8 cellular contexts compared by ENCODE assay signal in the genomic region with DNA sequence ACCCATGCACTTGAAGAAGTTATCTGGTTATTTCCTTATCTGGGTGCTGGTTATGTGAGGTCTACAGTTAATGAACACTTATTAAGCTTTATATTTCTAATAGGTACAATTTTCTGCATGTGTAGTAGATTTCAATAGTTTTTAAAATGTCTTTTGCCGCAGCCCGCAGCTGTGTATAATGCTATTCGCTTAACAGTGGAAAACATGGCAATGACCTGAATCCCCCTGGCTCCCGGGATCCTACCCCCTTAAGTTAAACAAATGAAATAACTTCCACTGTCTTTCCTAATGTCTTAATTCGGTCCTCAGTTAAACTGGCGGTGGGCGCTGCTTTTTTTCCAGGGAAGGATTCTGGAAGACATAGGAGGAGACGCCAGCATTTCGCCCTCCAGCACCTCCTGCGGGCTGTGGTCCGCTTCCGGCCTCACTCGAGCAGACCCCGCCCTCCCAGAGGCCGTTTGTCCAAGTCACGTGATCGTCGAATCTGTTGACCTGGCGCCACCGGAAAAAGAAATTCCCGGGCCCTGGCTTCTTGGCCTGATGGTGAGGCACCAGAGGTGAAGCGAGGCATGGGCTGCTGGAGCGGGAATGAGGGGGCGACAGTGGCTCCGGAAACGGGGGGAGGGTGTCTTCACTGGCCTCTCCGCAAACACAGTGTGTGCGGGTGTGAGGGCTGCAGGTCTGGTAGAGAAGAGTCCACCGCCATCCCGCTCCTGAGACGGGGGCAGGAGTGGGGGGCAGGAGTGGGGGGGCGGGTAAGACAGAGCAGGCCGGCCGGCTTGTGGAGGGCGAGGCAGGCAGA. TPM values are rescaled to one million over a fixed set of nuclear protein-coding genes. Genes with fewer than 3 reads are reported as not detected.
A peak's percentile ranks its signal among the peaks of the same experiment; 100 is the strongest.
DNase-seq lines count a peak whose midpoint lies in the region; ATAC-seq and TF ChIP-seq lines count a peak whose summit lies in the region.

No MANE protein-coding gene starts in this region.

- H3K36me3 ChIP-seq in IMR-90 (ENCODE audit: control insufficient read depth, insufficient read depth, low read length) (no peaks in the 10 kb centered on the region), Peyer's patch (no peaks in the 10 kb centered on the region)

- peak in 9 of 10 experiments; percentile 17 to 60 (median 35) for DNase-seq in CD4-positive, alpha-beta T cell
- DNase-seq in IMR-90: peak; percentile 79
- peak; percentile 86 to 95 (median 89) for DNase-seq in Peyer's patch
- peak; percentile 78 for DNase-seq in fibroblast of mammary gland (ENCODE audit: low read depth)
- peak; percentile 61 for DNase-seq in naive B cell
- DNase-seq in stimulated activated naive CD8-positive, alpha-beta T cell treated with anti-CD3 and anti-CD28 coated beads, Interleukin-15, Interleukin-2, amounts not matched to agents 100 U/mL and 50 U/mL, for 24 hours: peak; percentile 77

- H3K9me3 ChIP-seq in CD4-positive, alpha-beta T cell (ENCODE audit: control insufficient read depth, low read length): no peaks in the 10 kb centered on the region
- H3K9me3 ChIP-seq in IMR-90 (ENCODE audit: control insufficient read depth, insufficient read depth, low read length): no peaks in the 10 kb centered on the region
- no peaks in the 10 kb centered on the region for H3K9me3 ChIP-seq in Peyer's patch

- H3K27me3 Mint-ChIP-seq in CD4-positive, alpha-beta T cell: no peaks in the 10 kb centered on the region
- H3K27me3 Mint-ChIP-seq in activated T-helper 17 cell treated with anti-CD3 and anti-CD28 coated beads, Interleukin-2, amount 50 U/mL, for 72 hours: no peaks in the 10 kb centered on the region
- H3K27me3 Mint-ChIP-seq in naive B cell: peaks cover 0 to 7% (median 1%) of the 10 kb centered on the region in 3 donors

- in situ Hi-C loops in IMR-90 (cut with MboI; ENCODE audit: low sequenced_read_pairs): no loop called here

- H3K4me2 ChIP-seq in IMR-90 (ENCODE audit: low read depth, low read length): peak overlapping the region; percentile 94

- 0% methylated on average over 17 of the region's 35 CpGs; no CpG with 5 or more reads in 1 of the 2 experiments for WGBS in IMR-90 (ENCODE audit: extremely low coverage in 2 of 2, insufficient read length in 1 of 2), 2 experiments

- H3K9ac ChIP-seq in IMR-90 (ENCODE audit: low read depth, low read length): peak overlapping the region; percentile 76

- POLR2A ChIA-PET in CD4-positive, alpha-beta T cell (lab: Charles Lee): interaction anchor here (0.7 to 1.8 kb wide), 2 partner anchors 20 to 1710 kb away, joined by 4 to 8 read pairs; no protein-coding TSS in a partner anchor
- POLR2A ChIA-PET in IMR-90 (lab: Charles Lee; ENCODE audit: unreplicated experiment): interaction anchor here (0.7 kb wide), 1 partner anchor 1695 kb away, joined by 4 read pairs; no protein-coding TSS in a partner anchor

- no peaks in the 10 kb centered on the region for H3K27me3 ChIP-seq in CD4-positive, alpha-beta T cell (ENCODE audit: control insufficient read depth, insufficient read depth, low read length)
- H3K27me3 ChIP-seq in IMR-90 (ENCODE audit: control insufficient read depth, insufficient read depth, low read length) (no peaks in the 10 kb centered on the region), Peyer's patch (no peaks in the 10 kb centered on the region)

- TF ChIP-seq POLR2A in IMR-90 (IDR thresholded peaks at IDR 0.05; ENCODE audit: low read depth, low read length) (no peak; the same call in 1 of the 2 replicates), Peyer's patch (IDR thresholded peaks at IDR 0.05) (peak in 1 of 2 donors; percentile 53)

- peak overlapping the region; percentile 76 for H3K4me3 ChIP-seq in IMR-90 (ENCODE audit: insufficient read depth, low read depth, low read length)
- peak overlapping the region; percentile 52 to 61 (median 58) for H3K4me3 ChIP-seq in Peyer's patch
- peak overlapping the region; percentile 52 for H3K4me3 ChIP-seq in fibroblast of mammary gland (ENCODE audit: control insufficient read depth, low read depth, low read length)

- peak overlapping the region; percentile 46 for H3K27ac ChIP-seq in CD4-positive, alpha-beta T cell (ENCODE audit: low read depth, low read length)
- H3K27ac ChIP-seq in IMR-90 (ENCODE audit: insufficient read depth, low read length): peak overlapping the region; percentile 90
- H3K27ac ChIP-seq in Peyer's patch: peak overlapping the region; percentile 57 to 84 (median 74)

- peak overlapping the region; percentile 93 for H4K91ac ChIP-seq in IMR-90 (ENCODE audit: insufficient read depth, low read depth, low read length)

- dilution Hi-C loops in IMR-90 (cut with HindIII; ENCODE audit: low sequenced_read_pairs, unreplicated experiment): no loop called here

- BruUV-seq in IMR-90 (replicated peaks; lab: Mats Ljungman, UMichigan): no TSS peak

- peak overlapping the region; percentile 84; the same call in 1 of the 3 replicates for H2BK15ac ChIP-seq in IMR-90 (ENCODE audit: low read depth, low read length)

- 0 out of 2 replicates have a peak overlapping the region, but pooled peaks have one; percentile 25 for H2BK20ac ChIP-seq in IMR-90 (ENCODE audit: low read depth, low read length)

- ATAC-seq in CD4-positive, alpha-beta T cell (ENCODE audit: poor library complexity): peak; percentile 52
- peak; percentile 76 for ATAC-seq in GM19463 (IDR thresholded peaks at IDR 0.05; ENCODE audit: unreplicated experiment)
- ATAC-seq in IMR-90 (ENCODE audit: low read depth): peak; percentile 99
- peak; percentile 97 for ATAC-seq in activated T-helper 17 cell treated with anti-CD3 and anti-CD28 coated beads, Interleukin-2, amount 50 U/mL, for 72 hours (replicated peaks)
- ATAC-seq in naive B cell (ENCODE audit: low read depth in 2 of 2): peak; percentile 81 to 86
- peak; percentile 80 for ATAC-seq in stimulated activated naive CD8-positive, alpha-beta T cell treated with anti-CD3 and anti-CD28 coated beads, Interleukin-15, Interleukin-2, amounts not matched to agents 100 U/mL and 50 U/mL, for 24 hours

- H3K79me1 ChIP-seq in IMR-90 (ENCODE audit: low read depth in 1 of 2, low read length in 2 of 2): peaks cover 0 to 6% of the 10 kb centered on the region in 2 experiments; a peak in 1 of 4 replicates

- no peak for TF ChIP-seq CTCF in CD4-positive, alpha-beta T cell (IDR thresholded peaks at IDR 0.05)
- TF ChIP-seq CTCF in IMR-90 (conservative IDR thresholded peaks at IDR 0.05; ENCODE audit: low read depth, low read length): peak; percentile 28; the same call in 1 of the 2 replicates
- peak in 3 of 6 experiments; percentile 20 to 44 (median 40) for TF ChIP-seq CTCF in Peyer's patch (IDR thresholded peaks at IDR 0.05)
- peak; percentile 23 for TF ChIP-seq CTCF in fibroblast of mammary gland (conservative IDR thresholded peaks at IDR 0.05; ENCODE audit: control insufficient read depth, insufficient read depth, low read depth, low read length)

- peak overlapping the region; percentile 90; the same call in 1 of the 2 replicates for H2BK120ac ChIP-seq in IMR-90 (ENCODE audit: low read depth, low read length)

- peak overlapping the region; percentile 88; the same call in 1 of the 2 replicates for H3K18ac ChIP-seq in IMR-90 (ENCODE audit: low read depth, low read length)

- CTCF ChIA-PET in CD4-positive, alpha-beta T cell (lab: Charles Lee): interaction anchor here (0.6 to 1.8 kb wide), 2 partner anchors 20 to 44 kb away, joined by 3 to 4 read pairs; no protein-coding TSS in a partner anchor
- CTCF ChIA-PET in IMR-90 (lab: Yijun Ruan, JAX): interaction anchor here (0.6 kb wide), 1 partner anchor 72 kb away, joined by 3 read pairs; no protein-coding TSS in a partner anchor

- peaks cover 3% of the 10 kb centered on the region for H3K9me1 ChIP-seq in IMR-90 (ENCODE audit: insufficient read depth, low read length)

- peak overlapping the region; percentile 100 for H3K14ac ChIP-seq in IMR-90 (replicated peaks; ENCODE audit: low read depth, low read length)

- no peaks in the 10 kb centered on the region for H3K9me3 Mint-ChIP-seq in CD4-positive, alpha-beta T cell
- no peaks in the 10 kb centered on the region for H3K9me3 Mint-ChIP-seq in activated T-helper 17 cell treated with anti-CD3 and anti-CD28 coated beads, Interleukin-2, amount 50 U/mL, for 72 hours
- H3K9me3 Mint-ChIP-seq in naive B cell: no peaks in the 10 kb centered on the region

- H4K5ac ChIP-seq in IMR-90 (ENCODE audit: low read depth, low read length): peak overlapping the region; percentile 100

- H3K4me1 ChIP-seq in IMR-90 (ENCODE audit: control insufficient read depth, insufficient read depth, low read length) (peaks cover 2% of the 10 kb centered on the region), Peyer's patch (no peaks in the 10 kb centered on the region)

- peak overlapping the region; percentile 98 for H2AFZ ChIP-seq in IMR-90 (replicated peaks; ENCODE audit: low read length, poor library complexity)

- H3K4ac ChIP-seq in IMR-90 (ENCODE audit: low read depth, low read length): peak overlapping the region; percentile 99

- peak overlapping the region; percentile 70 for H3K27ac Mint-ChIP-seq in CD4-positive, alpha-beta T cell
- H3K27ac Mint-ChIP-seq in activated T-helper 17 cell treated with anti-CD3 and anti-CD28 coated beads, Interleukin-2, amount 50 U/mL, for 72 hours: peak overlapping the region; percentile 95
- peak overlapping the region; percentile 87 to 99 (median 96) for H3K27ac Mint-ChIP-seq in naive B cell

- H2AK5ac ChIP-seq in IMR-90 (ENCODE audit: low read depth, low read length): peak overlapping the region; percentile 86

- no peaks in the 10 kb centered on the region for H3K36me3 Mint-ChIP-seq in CD4-positive, alpha-beta T cell (ENCODE audit: low read depth)
- no peaks in the 10 kb centered on the region for H3K36me3 Mint-ChIP-seq in activated T-helper 17 cell treated with anti-CD3 and anti-CD28 coated beads, Interleukin-2, amount 50 U/mL, for 72 hours (ENCODE audit: low read depth)
- no peaks in the 10 kb centered on the region for H3K36me3 Mint-ChIP-seq in naive B cell

- no peak for TF ChIP-seq RAD21 in IMR-90 (IDR thresholded peaks at IDR 0.05; ENCODE audit: low read length)

- no peaks in the 10 kb centered on the region for H4K20me1 ChIP-seq in IMR-90 (ENCODE audit: insufficient read depth, low read length)

- H3K4me1 Mint-ChIP-seq in CD4-positive, alpha-beta T cell (ENCODE audit: low read depth): peaks cover 20% of the 10 kb centered on the region
- peaks cover 3% of the 10 kb centered on the region for H3K4me1 Mint-ChIP-seq in activated T-helper 17 cell treated with anti-CD3 and anti-CD28 coated beads, Interleukin-2, amount 50 U/mL, for 72 hours
- peaks cover 12 to 23% (median 20%) of the 10 kb centered on the region in 3 donors for H3K4me1 Mint-ChIP-seq in naive B cell

- peak overlapping the region; percentile 95 to 100 for H4K8ac ChIP-seq in IMR-90 (ENCODE audit: low read depth in 2 of 2, low read length in 2 of 2)

- H3K23ac ChIP-seq in IMR-90 (ENCODE audit: low read depth, low read length): peak overlapping the region; percentile 82; the same call in 1 of the 2 replicates

- H3K56ac ChIP-seq in IMR-90 (ENCODE audit: extremely low read depth, insufficient read depth, low read length): peak overlapping the region; percentile 35; the same call in 1 of the 2 replicates

- H3K4me3 Mint-ChIP-seq in CD4-positive, alpha-beta T cell: peak overlapping the region; percentile 89
- H3K4me3 Mint-ChIP-seq in activated T-helper 17 cell treated with anti-CD3 and anti-CD28 coated beads, Interleukin-2, amount 50 U/mL, for 72 hours: peak overlapping the region; percentile 92
- H3K4me3 Mint-ChIP-seq in naive B cell: peak overlapping the region; percentile 87 to 96 (median 93)

- H2BK5ac ChIP-seq in IMR-90 (ENCODE audit: low read depth, low read length, poor library complexity, severe bottlenecking): peak overlapping the region; percentile 65

- peak overlapping the region; percentile 91 for H2AK9ac ChIP-seq in IMR-90 (replicated peaks; ENCODE audit: low read depth, low read length, poor library complexity)

- intact Hi-C loops in CD4-positive, alpha-beta T cell (cut with DNase I, micrococcal nuclease): no loop called here
- intact Hi-C loops in IMR-90 (cut with micrococcal nuclease): no loop called here

RNA-seq across cellular contexts. Expression of a gene that starts 45.6 kb away (rescaled TPM):
- total RNA-seq in CD4-positive, alpha-beta T cell: not detected
- total RNA-seq in IMR-90 (2012; rRNA removed) (12.4 and 14.7 TPM in 2 replicates), Peyer's patch (10 to 100 TPM in 1 of 4 donors, 1 to 10 TPM in 3; 2.8 to 15.7 (median 6.3) TPM)
- polyA plus RNA-seq in IMR-90 (2012; rRNA removed) (28.4 and 35.6 TPM in 2 replicates), naive B cell (ENCODE audit: low read depth in 6 of 6) (under 1 TPM in 2 of 6 donors, not detected in 4; 0.03 to 0.07 TPM)
- polyA plus RNA-seq in IMR-90 (2012; cell fraction: cytosol; rRNA removed): 15.6 and 23.3 TPM in 2 replicates
- 24.1 and 69.4 TPM in 2 replicates for polyA plus RNA-seq in IMR-90 (2012; cell fraction: nucleus; rRNA removed; ENCODE audit: low replicate concordance)
- under 1 TPM in 1 of 2 donors, not detected in 1; 0.02 TPM for total RNA-seq in activated T-helper 17 cell treated with anti-CD3 and anti-CD28 coated beads, Interleukin-2, amount 50 U/mL, for 72 hours

Comparison
In these comparisons a context has a peak if more than half of its experiments do, and no peak if none do; other contexts are left out.
1. Peak in every context shown above with its lines: DNase-seq, ATAC-seq, H3K4me3 ChIP-seq and H3K27ac ChIP-seq.
2. DNase-seq: peak in every context shown above with its lines; median percentile 89 in Peyer's patch; 79 in IMR-90; 78 in fibroblast of mammary gland; 77 in stimulated activated naive CD8-positive, alpha-beta T cell treated with anti-CD3 and anti-CD28 coated beads, Interleukin-15, Interleukin-2, amounts not matched to agents 100 U/mL and 50 U/mL, for 24 hours; 61 in naive B cell; 35 in CD4-positive, alpha-beta T cell.